21 cellular contexts compared by ENCODE assay signal in the genomic region with DNA sequence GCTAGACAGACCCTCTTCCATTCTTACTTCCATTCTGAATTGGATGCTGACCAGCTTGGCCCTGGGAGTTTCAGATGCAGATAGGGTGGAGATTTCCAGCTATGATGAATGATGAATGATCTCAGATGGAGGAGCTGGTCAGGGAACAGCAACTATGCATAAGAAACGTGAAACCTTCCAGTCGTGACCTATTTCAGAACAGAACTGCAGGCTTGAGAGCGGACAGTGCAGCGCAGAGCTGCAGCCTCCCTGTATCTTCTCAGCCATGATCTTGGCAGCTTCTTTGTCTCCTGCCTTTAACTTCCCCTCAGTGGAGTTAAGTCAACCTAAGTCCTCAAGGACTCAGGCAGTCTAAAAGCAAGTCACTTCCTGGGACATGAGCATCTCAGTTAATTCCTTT. TPM values are rescaled to one million over a fixed set of nuclear protein-coding genes. Genes with fewer than 3 reads are reported as not detected.
"Had no signal": no experiment of that assay in that cellular context is flagged by ENCODE, and none has a peak within 500 bp of the region (broad histone marks: within the 10 kb centered on the region; RNA-seq: fewer than 3 reads in every experiment).

No MANE protein-coding gene starts in this region.

- H3K4me1 ChIP-seq: parathyroid adenoma, spleen had no signal

- H3K4me3 Mint-ChIP-seq: activated naive CD4-positive, alpha-beta T cell treated with anti-CD3 and anti-CD28 coated beads, Interleukin-2, amount 50 U/mL, for 24 hours; dendritic cell treated with granulocyte-macrophage colony-stimulating factor and Interleukin-4, amounts not matched to agents 40 ng/mL and 50 ng/mL, for 4 days; effector memory CD8-positive, alpha-beta T cell; natural killer cell; stimulated activated memory B cell treated with anti-CD40 and anti-IgM and Interleukin-4, amounts not matched to agents 10 μg/mL and 1 μg/mL and 100 μg/mL, for 72 hours had no signal

- H3K4me1 Mint-ChIP-seq: activated naive CD4-positive, alpha-beta T cell treated with anti-CD3 and anti-CD28 coated beads, Interleukin-2, amount 50 U/mL, for 24 hours; natural killer cell; stimulated activated memory B cell treated with anti-CD40 and anti-IgM and Interleukin-4, amounts not matched to agents 10 μg/mL and 1 μg/mL and 100 μg/mL, for 72 hours had no signal

- H3K9ac ChIP-seq: parathyroid adenoma had no signal

- H3K9me3 ChIP-seq: spleen had no signal

- H3K4me3 ChIP-seq: SK-N-MC, spleen had no signal

- H2AFZ ChIP-seq: parathyroid adenoma had no signal

- H3K9me3 Mint-ChIP-seq: activated naive CD4-positive, alpha-beta T cell treated with anti-CD3 and anti-CD28 coated beads, Interleukin-2, amount 50 U/mL, for 24 hours; dendritic cell treated with granulocyte-macrophage colony-stimulating factor and Interleukin-4, amounts not matched to agents 40 ng/mL and 50 ng/mL, for 4 days; effector memory CD8-positive, alpha-beta T cell; stimulated activated memory B cell treated with anti-CD40 and anti-IgM and Interleukin-4, amounts not matched to agents 10 μg/mL and 1 μg/mL and 100 μg/mL, for 72 hours had no signal

- ATAC-seq: effector memory CD8-positive, alpha-beta T cell; natural killer cell; sciatic nerve; stimulated activated memory B cell treated with anti-CD40 and anti-IgM and Interleukin-4, amounts not matched to agents 10 μg/mL and 1 μg/mL and 100 μg/mL, for 72 hours had no signal

- H3K36me3 ChIP-seq: spleen had no signal

- H3K36me3 Mint-ChIP-seq: activated naive CD4-positive, alpha-beta T cell treated with anti-CD3 and anti-CD28 coated beads, Interleukin-2, amount 50 U/mL, for 24 hours; natural killer cell; stimulated activated memory B cell treated with anti-CD40 and anti-IgM and Interleukin-4, amounts not matched to agents 10 μg/mL and 1 μg/mL and 100 μg/mL, for 72 hours had no signal

- H3K27ac ChIP-seq: parathyroid adenoma, SK-N-MC, spleen had no signal

- DNase-seq: activated CD4-positive, alpha-beta T cell treated with anti-CD3 and anti-CD28 coated beads, Interleukin-2, amount 50 U/mL, for 1 hour; activated gamma-delta T cell; amniotic stem cell; effector memory CD8-positive, alpha-beta T cell; head of caudate nucleus; kidney; mesendoderm; natural killer cell; spleen; stimulated activated CD4-positive, alpha-beta T cell treated with anti-CD3 and anti-CD28 coated beads, Interleukin-4, amount 100 ng/mL, for 4 hours; T1000 had no signal

- H3K27ac Mint-ChIP-seq: activated naive CD4-positive, alpha-beta T cell treated with anti-CD3 and anti-CD28 coated beads, Interleukin-2, amount 50 U/mL, for 24 hours; dendritic cell treated with granulocyte-macrophage colony-stimulating factor and Interleukin-4, amounts not matched to agents 40 ng/mL and 50 ng/mL, for 4 days; natural killer cell; stimulated activated memory B cell treated with anti-CD40 and anti-IgM and Interleukin-4, amounts not matched to agents 10 μg/mL and 1 μg/mL and 100 μg/mL, for 72 hours had no signal

RNA-seq across cellular contexts. Expression of a gene that starts 43.3 kb away (rescaled TPM):
- total RNA-seq: activated CD8-positive, alpha-beta memory T cell treated with anti-CD3 and anti-CD28 coated beads for 36 hours; chondrocyte; frontal cortex; natural killer cell; T-helper 1 cell treated with Interleukin-12 subunit alpha and Interleukin-12 subunit beta and Interleukin-4 antibody, amounts not matched to agents 30 ng/mL and 1 ng/mL, for 36 hours had no signal
